In the genomic region with DNA sequence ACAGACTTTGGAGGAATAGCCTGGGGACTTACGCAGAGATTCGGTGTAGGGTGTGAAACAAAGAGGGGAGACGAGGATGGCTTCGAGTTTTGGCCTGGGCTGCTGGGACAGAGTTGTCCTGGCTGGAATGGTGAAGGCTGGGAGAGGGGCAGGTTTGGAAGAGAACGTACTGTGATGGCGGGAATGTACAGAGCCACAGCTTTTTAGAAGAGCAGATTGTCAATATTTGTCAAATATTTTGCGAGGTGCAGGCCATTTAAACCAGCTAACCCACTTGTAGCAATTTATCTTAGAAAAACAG, we compare ENCODE assay signal across 1 cellular context.
TF ChIP-seq lines count a peak whose summit lies in the region.

No MANE protein-coding gene starts in this region.

TF ChIP-seq in H1, 55 proteins besides CTCF, POLR2A, EP300 and RAD21:
- no peak for TF ChIP-seq TAF7 (optimal IDR thresholded peaks at IDR 0.05; ENCODE audit: borderline replicate concordance, low read depth, low read length)
- no peak for TF ChIP-seq KDM4A (IDR thresholded peaks at IDR 0.05; ENCODE audit: low read depth, low read length, severe bottlenecking)
- TF ChIP-seq SIN3A (conservative IDR thresholded peaks at IDR 0.05 in 1 of 2, IDR thresholded peaks at IDR 0.05 in 1 of 2; ENCODE audit: low read depth in 1 of 2, low read length in 2 of 2): no peak
- TF ChIP-seq CEBPB (IDR thresholded peaks at IDR 0.05; ENCODE audit: low read depth, low read length): no peak
- TF ChIP-seq TAF1 (IDR thresholded peaks at IDR 0.05; ENCODE audit: low read depth, low read length): no peak
- TF ChIP-seq POLR2AphosphoS5 (IDR thresholded peaks at IDR 0.05; ENCODE audit: low read depth, low read length): no peak
- TF ChIP-seq NRF1 (IDR thresholded peaks at IDR 0.05; ENCODE audit: low read depth, low read length): no peak
- TF ChIP-seq, protein P1, sequence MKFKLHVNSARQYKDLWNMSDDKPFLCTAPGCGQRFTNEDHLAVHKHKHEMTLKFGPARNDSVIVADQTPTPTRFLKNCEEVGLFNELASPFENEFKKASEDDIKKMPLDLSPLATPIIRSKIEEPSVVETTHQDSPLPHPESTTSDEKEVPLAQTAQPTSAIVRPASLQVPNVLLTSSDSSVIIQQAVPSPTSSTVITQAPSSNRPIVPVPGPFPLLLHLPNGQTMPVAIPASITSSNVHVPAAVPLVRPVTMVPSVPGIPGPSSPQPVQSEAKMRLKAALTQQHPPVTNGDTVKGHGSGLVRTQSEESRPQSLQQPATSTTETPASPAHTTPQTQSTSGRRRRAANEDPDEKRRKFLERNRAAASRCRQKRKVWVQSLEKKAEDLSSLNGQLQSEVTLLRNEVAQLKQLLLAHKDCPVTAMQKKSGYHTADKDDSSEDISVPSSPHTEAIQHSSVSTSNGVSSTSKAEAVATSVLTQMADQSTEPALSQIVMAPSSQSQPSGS (IDR thresholded peaks at IDR 0.05; ENCODE audit: low read length): no peak
- TF ChIP-seq BACH1 (IDR thresholded peaks at IDR 0.05; ENCODE audit: low read length): no peak
- TF ChIP-seq NANOG (IDR thresholded peaks at IDR 0.05; ENCODE audit: insufficient read depth, low read depth, low read length, poor library complexity, severe bottlenecking): no peak
- TF ChIP-seq SIX5 (IDR thresholded peaks at IDR 0.05; ENCODE audit: low read depth, low read length): no peak
- TF ChIP-seq, protein P2, sequence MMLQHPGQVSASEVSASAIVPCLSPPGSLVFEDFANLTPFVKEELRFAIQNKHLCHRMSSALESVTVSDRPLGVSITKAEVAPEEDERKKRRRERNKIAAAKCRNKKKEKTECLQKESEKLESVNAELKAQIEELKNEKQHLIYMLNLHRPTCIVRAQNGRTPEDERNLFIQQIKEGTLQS (IDR thresholded peaks at IDR 0.05; ENCODE audit: insufficient read depth, low read depth, low read length): no peak
- TF ChIP-seq, protein P3, sequence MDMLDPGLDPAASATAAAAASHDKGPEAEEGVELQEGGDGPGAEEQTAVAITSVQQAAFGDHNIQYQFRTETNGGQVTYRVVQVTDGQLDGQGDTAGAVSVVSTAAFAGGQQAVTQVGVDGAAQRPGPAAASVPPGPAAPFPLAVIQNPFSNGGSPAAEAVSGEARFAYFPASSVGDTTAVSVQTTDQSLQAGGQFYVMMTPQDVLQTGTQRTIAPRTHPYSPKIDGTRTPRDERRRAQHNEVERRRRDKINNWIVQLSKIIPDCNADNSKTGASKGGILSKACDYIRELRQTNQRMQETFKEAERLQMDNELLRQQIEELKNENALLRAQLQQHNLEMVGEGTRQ (IDR thresholded peaks at IDR 0.05; ENCODE audit: low read length): no peak
- TF ChIP-seq EGR1 (IDR thresholded peaks at IDR 0.05; ENCODE audit: borderline replicate concordance, low read depth, low read length): no peak
